In the genomic region with DNA sequence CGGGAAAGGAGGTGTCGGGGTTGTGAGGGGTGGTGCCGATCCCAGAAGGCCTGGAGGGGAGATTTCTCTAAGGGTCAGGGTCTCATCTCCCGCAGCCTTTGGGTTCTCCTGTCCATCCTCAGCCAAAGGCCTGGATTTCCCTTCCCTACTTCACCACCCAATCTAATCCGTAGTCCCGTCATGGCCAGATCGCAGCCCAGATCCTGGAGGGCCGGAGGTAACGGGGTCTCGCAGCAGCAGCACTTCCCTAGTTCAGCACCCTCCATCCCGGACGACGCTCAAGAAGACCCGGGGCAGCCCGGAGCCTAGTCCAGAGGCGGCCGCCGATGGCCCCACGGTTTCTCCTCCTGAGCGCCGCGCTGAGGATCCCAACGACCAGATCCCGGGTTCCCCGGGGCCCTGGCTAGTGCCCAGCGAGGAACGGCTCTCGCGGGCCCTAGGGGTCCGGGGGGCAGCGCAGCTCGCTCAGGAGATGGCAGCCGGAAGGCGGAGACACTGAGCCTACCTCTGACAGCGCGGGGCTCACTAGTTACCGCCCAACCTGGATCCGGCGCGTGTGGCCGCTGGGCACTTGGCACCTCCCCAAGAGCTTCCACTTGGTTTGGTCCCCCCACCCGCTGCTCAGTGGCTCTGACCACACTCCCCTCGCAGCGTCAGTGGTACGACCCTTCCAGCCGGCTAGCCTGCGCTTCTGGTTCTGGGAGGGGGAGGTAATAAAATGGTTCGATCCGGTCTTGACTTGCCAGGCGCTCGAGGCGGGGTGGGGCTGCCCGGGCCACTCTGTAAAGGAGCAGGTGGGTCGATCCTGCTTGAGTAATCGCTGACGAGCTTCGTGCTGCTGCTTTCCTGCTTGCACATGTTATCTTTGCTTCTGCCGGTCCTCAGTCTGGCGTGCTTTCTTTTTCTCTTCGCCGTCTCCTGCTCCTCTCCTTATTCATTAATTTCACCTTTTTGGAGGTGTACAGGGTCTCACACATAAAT, we compare ENCODE assay signal across 7 cellular contexts. TPM values are rescaled to one million over a fixed set of nuclear protein-coding genes. Genes with fewer than 3 reads are reported as not detected.
DNase-seq lines count a peak whose midpoint lies in the region; ATAC-seq and TF ChIP-seq lines count a peak whose summit lies in the region.

No MANE protein-coding gene starts in this region.

- H3K4me1 ChIP-seq in cardiac muscle cell (ENCODE audit: low read depth) (peaks cover 11% of the 10 kb centered on the region), uterus (no peaks in the 10 kb centered on the region)

- H3K36me3 ChIP-seq in cardiac muscle cell (no peaks in the 10 kb centered on the region), uterus (no peaks in the 10 kb centered on the region)

- TF ChIP-seq CTCF in cardiac muscle cell (IDR thresholded peaks at IDR 0.05; ENCODE audit: low read depth, low read length) (no peak), uterus (IDR thresholded peaks at IDR 0.05) (no peak)

- DNase-seq in Jurkat, Clone E6-1 (ENCODE audit: low read depth, low spot score), result peak; percentile 45
- DNase-seq in SKM-1 (lab: John Stamatoyannopoulos, UW; ENCODE audit: unreplicated experiment) (peak; percentile 43), cardiac muscle cell (ENCODE audit: low read depth in 1 of 2, low spot score in 1 of 2) (peak; percentile 76 to 84), posterior cingulate gyrus (peak in 9 of 10 donors; percentile 34 to 91 (median 51)), uterus (peak; percentile 52 to 76)
- DNase-seq in activated naive CD8-positive, alpha-beta T cell treated with anti-CD3 and anti-CD28 coated beads, Interleukin-2, amount 50 U/mL, for 16 hours (ENCODE audit: low read depth, low spot score), result peak; percentile 19

- no peak for TF ChIP-seq POLR2A in uterus (IDR thresholded peaks at IDR 0.05)

- intact Hi-C loops in posterior cingulate gyrus (cut with DNase I) (no loop called here), uterus (cut with DNase I; ENCODE audit: low total_unique reads) (no loop called here)

- H3K27ac ChIP-seq in cardiac muscle cell, result peak overlapping the region; percentile 79
- peak overlapping the region; percentile 88 to 90 for H3K27ac ChIP-seq in uterus

- no peaks in the 10 kb centered on the region for H3K9me3 ChIP-seq in cardiac muscle cell (ENCODE audit: low read depth)
- H3K9me3 ChIP-seq in uterus, result no peaks in the 10 kb centered on the region

- peak overlapping the region; percentile 35 for H3K4me3 ChIP-seq in Jurkat, Clone E6-1 (ENCODE audit: low read length)
- H3K4me3 ChIP-seq in cardiac muscle cell (no peak overlapping the region), uterus (peak overlapping the region; percentile 35)

- H3K27me3 ChIP-seq in cardiac muscle cell (no peaks in the 10 kb centered on the region), uterus (no peaks in the 10 kb centered on the region)

- peak; percentile 43 for ATAC-seq in GM18909 (IDR thresholded peaks at IDR 0.05; ENCODE audit: poor library complexity, unreplicated experiment)

RNA-seq across cellular contexts. Expression of a gene that starts 3.6 kb away (rescaled TPM):
- polyA plus RNA-seq in Jurkat, Clone E6-1 (2012; ENCODE audit: insufficient read depth, insufficient read length), result 1.6 TPM
- total RNA-seq in cardiac muscle cell, result 2.0 and 6.8 TPM in 2 replicates
- polyA plus RNA-seq in cardiac muscle cell, result 3.2 and 10.0 TPM in 2 replicates
- 10 to 100 TPM in 1 of 4 donors, 1 to 10 TPM in 2, under 1 TPM in 1; 0.77 to 12.4 (median 5.2) TPM for total RNA-seq in uterus

RNA-seq across cellular contexts. Expression of a gene that starts 5.5 kb away (rescaled TPM):
- polyA plus RNA-seq in Jurkat, Clone E6-1 (2012; ENCODE audit: insufficient read depth, insufficient read length), result 83.7 TPM
- 8.3 and 12.4 TPM in 2 replicates for total RNA-seq in cardiac muscle cell
- 34.6 and 41.2 TPM in 2 replicates for polyA plus RNA-seq in cardiac muscle cell
- total RNA-seq in uterus, result 100 to 1,000 TPM in 1 of 4 donors, 10 to 100 TPM in 1, 1 to 10 TPM in 2; 2.6 to 171 (median 23.3) TPM

RNA-seq across cellular contexts. Expression of a gene that starts 20.0 kb away (rescaled TPM):
- polyA plus RNA-seq in Jurkat, Clone E6-1 (2012; ENCODE audit: insufficient read depth, insufficient read length), result 8.5 TPM
- 10.5 and 16.5 TPM in 2 replicates for total RNA-seq in cardiac muscle cell
- polyA plus RNA-seq in cardiac muscle cell, result 8.1 and 10.9 TPM in 2 replicates
- 10 to 100 TPM; 14.2 to 17.6 (median 15.8) TPM for total RNA-seq in uterus

RNA-seq across cellular contexts. Expression of a gene that starts 33.8 kb away (rescaled TPM):
- polyA plus RNA-seq in Jurkat, Clone E6-1 (2012; ENCODE audit: insufficient read depth, insufficient read length), result 2.4 TPM
- total RNA-seq in cardiac muscle cell, result 0.45 and 1.8 TPM in 2 replicates
- polyA plus RNA-seq in cardiac muscle cell, result 1.1 and 1.3 TPM in 2 replicates
- total RNA-seq in uterus, result 1 to 10 TPM in 3 of 4 donors, not detected in 1; 2.0 to 4.4 (median 3.0) TPM

RNA-seq across cellular contexts. Expression of a gene that starts 42.7 kb away (rescaled TPM):
- polyA plus RNA-seq in Jurkat, Clone E6-1 (2012; ENCODE audit: insufficient read depth, insufficient read length), result 51.9 TPM
- total RNA-seq in cardiac muscle cell (37.3 and 38.4 TPM in 2 replicates), uterus (10 to 100 TPM in 2 of 4 donors, 1 to 10 TPM in 2; 5.6 to 22.0 (median 12.8) TPM)
- 23.2 and 28.7 TPM in 2 replicates for polyA plus RNA-seq in cardiac muscle cell

Comparison
In these comparisons a context has a peak if more than half of its experiments do, and no peak if none do; other contexts are left out.
1. DNase-seq: peak in every context shown above with its lines; median percentile 80 in cardiac muscle cell; 64 in uterus; 51 in posterior cingulate gyrus; 45 in Jurkat, Clone E6-1; 43 in SKM-1; 19 in activated naive CD8-positive, alpha-beta T cell treated with anti-CD3 and anti-CD28 coated beads, Interleukin-2, amount 50 U/mL, for 16 hours.